In the genomic region with DNA sequence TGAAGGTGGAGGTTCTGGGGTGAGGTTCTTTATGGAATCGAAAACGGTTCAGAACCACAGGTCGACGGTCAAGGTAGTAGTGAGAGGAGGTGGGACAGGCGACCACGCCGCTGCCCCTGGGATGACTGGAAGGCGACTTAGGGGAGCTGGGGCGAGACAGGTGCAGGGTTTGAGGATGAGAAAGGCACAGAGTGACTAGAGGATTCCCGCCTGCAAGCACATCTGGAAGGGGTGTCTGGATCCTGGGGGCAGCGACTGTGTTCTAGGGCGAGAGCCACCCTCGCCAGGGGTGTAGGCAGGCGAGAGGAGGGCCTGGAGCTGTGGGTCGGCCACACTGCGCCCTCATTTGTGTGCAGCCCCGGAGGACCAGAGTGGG, we compare ENCODE assay signal across 9 cellular contexts. TPM values are rescaled to one million over a fixed set of nuclear protein-coding genes. Genes with fewer than 3 reads are reported as not detected.
DNase-seq lines count a peak whose midpoint lies in the region; ATAC-seq and TF ChIP-seq lines count a peak whose summit lies in the region.
"Had no signal": no experiment of that assay in that cellular context is flagged by ENCODE, and none has a peak within 500 bp of the region (broad histone marks: within the 10 kb centered on the region; RNA-seq: fewer than 3 reads in every experiment).

No MANE protein-coding gene starts in this region.

- no peaks in the 10 kb centered on the region for H3K36me3 Mint-ChIP-seq in activated naive CD4-positive, alpha-beta T cell treated with anti-CD3 and anti-CD28 coated beads for 36 hours (ENCODE audit: low read depth)
- H3K36me3 Mint-ChIP-seq in activated naive CD4-positive, alpha-beta T cell treated with anti-CD3 and anti-CD28 coated beads, Interleukin-2, amount 50 U/mL, for 72 hours: peaks cover 7 to 13% of the 10 kb centered on the region in 2 donors
- H3K36me3 Mint-ChIP-seq in activated CD4-positive, alpha-beta memory T cell treated with anti-CD3 and anti-CD28 coated beads, Interleukin-2, amount 10 ng/mL, durations not matched to agents 7 days and 5 days (ENCODE audit: low read depth): peaks cover 11% of the 10 kb centered on the region

- DNase-seq in activated naive CD4-positive, alpha-beta T cell treated with anti-CD3 and anti-CD28 coated beads for 36 hours: no peak
- DNase-seq in activated naive CD4-positive, alpha-beta T cell treated with anti-CD3 and anti-CD28 coated beads, Interleukin-2, amount 50 U/mL, for 72 hours (ENCODE audit: low spot score in 2 of 2): no peak
- no peak for DNase-seq in activated CD4-positive, alpha-beta memory T cell treated with anti-CD3 and anti-CD28 coated beads, Interleukin-2, amount 10 ng/mL, durations not matched to agents 7 days and 5 days
- DNase-seq in left lung (no peak), tibial artery (no peak), posterior vena cava (ENCODE audit: low spot score) (no peak)
- DNase-seq: NCI-H1048 had no signal

- POLR2A ChIA-PET in activated CD4-positive, alpha-beta memory T cell treated with anti-CD3 and anti-CD28 coated beads, Interleukin-2, amount 10 ng/mL, durations not matched to agents 7 days and 5 days (lab: Charles Lee): no interaction called here

- no peaks in the 10 kb centered on the region for H3K36me3 ChIP-seq in left lung
- no peaks in the 10 kb centered on the region for H3K36me3 ChIP-seq in tibial artery

- no peak for ATAC-seq in activated naive CD4-positive, alpha-beta T cell treated with anti-CD3 and anti-CD28 coated beads, Interleukin-2, amount 50 U/mL, for 72 hours
- ATAC-seq in left lung: no peak
- no peak for ATAC-seq in HG02885 (IDR thresholded peaks at IDR 0.05; ENCODE audit: poor library complexity, unreplicated experiment)
- no peak for ATAC-seq in HG02884 (IDR thresholded peaks at IDR 0.05; ENCODE audit: unreplicated experiment)

- intact Hi-C loops in activated naive CD4-positive, alpha-beta T cell treated with anti-CD3 and anti-CD28 coated beads for 36 hours (cut with micrococcal nuclease): no loop called here
- intact Hi-C loops in left lung (cut with DNase I) (no loop called here), tibial artery (cut with DNase I; ENCODE audit: low total_unique reads) (no loop called here), posterior vena cava (cut with DNase I) (no loop called here)

- peaks cover 29% of the 10 kb centered on the region for H3K27me3 Mint-ChIP-seq in activated naive CD4-positive, alpha-beta T cell treated with anti-CD3 and anti-CD28 coated beads for 36 hours (ENCODE audit: low read depth)
- H3K27me3 Mint-ChIP-seq in activated CD4-positive, alpha-beta memory T cell treated with anti-CD3 and anti-CD28 coated beads, Interleukin-2, amount 10 ng/mL, durations not matched to agents 7 days and 5 days: peaks cover 7% of the 10 kb centered on the region

- H3K4me1 ChIP-seq in left lung (peaks cover 0 to 78% of the 10 kb centered on the region in 2 donors), tibial artery (peaks cover 0 to 25% (median 19%) of the 10 kb centered on the region in 4 donors)

- no peaks in the 10 kb centered on the region for H3K9me3 Mint-ChIP-seq in activated naive CD4-positive, alpha-beta T cell treated with anti-CD3 and anti-CD28 coated beads for 36 hours
- peaks cover 4 to 6% of the 10 kb centered on the region in 2 donors for H3K9me3 Mint-ChIP-seq in activated naive CD4-positive, alpha-beta T cell treated with anti-CD3 and anti-CD28 coated beads, Interleukin-2, amount 50 U/mL, for 72 hours
- H3K9me3 Mint-ChIP-seq in activated CD4-positive, alpha-beta memory T cell treated with anti-CD3 and anti-CD28 coated beads, Interleukin-2, amount 10 ng/mL, durations not matched to agents 7 days and 5 days: no peaks in the 10 kb centered on the region

- CTCF ChIA-PET in activated naive CD4-positive, alpha-beta T cell treated with anti-CD3 and anti-CD28 coated beads for 36 hours (lab: Charles Lee): no interaction called here
- CTCF ChIA-PET in activated CD4-positive, alpha-beta memory T cell treated with anti-CD3 and anti-CD28 coated beads, Interleukin-2, amount 10 ng/mL, durations not matched to agents 7 days and 5 days (lab: Charles Lee): interaction anchor here (1.3 kb wide), 1 partner anchor 54 kb away, joined by 4 read pairs; no protein-coding TSS in a partner anchor

- H3K4me3 ChIP-seq in left lung (peak overlapping the region in 1 of 2 donors; percentile 76), tibial artery (peak overlapping the region; percentile 57 to 58)

- H3K4me3 Mint-ChIP-seq in activated naive CD4-positive, alpha-beta T cell treated with anti-CD3 and anti-CD28 coated beads for 36 hours: peak overlapping the region; percentile 64
- H3K4me3 Mint-ChIP-seq in activated CD4-positive, alpha-beta memory T cell treated with anti-CD3 and anti-CD28 coated beads, Interleukin-2, amount 10 ng/mL, durations not matched to agents 7 days and 5 days: peak overlapping the region; percentile 71

- H3K27me3 ChIP-seq in left lung: peaks cover 7 to 53% of the 10 kb centered on the region in 2 donors
- H3K27me3 ChIP-seq in tibial artery: peaks cover 0 to 61% of the 10 kb centered on the region in 2 donors

- H3K27ac Mint-ChIP-seq in activated naive CD4-positive, alpha-beta T cell treated with anti-CD3 and anti-CD28 coated beads for 36 hours: no peak overlapping the region
- H3K27ac Mint-ChIP-seq in activated naive CD4-positive, alpha-beta T cell treated with anti-CD3 and anti-CD28 coated beads, Interleukin-2, amount 50 U/mL, for 72 hours: no peak overlapping the region
- peak overlapping the region; percentile 22 for H3K27ac Mint-ChIP-seq in activated CD4-positive, alpha-beta memory T cell treated with anti-CD3 and anti-CD28 coated beads, Interleukin-2, amount 10 ng/mL, durations not matched to agents 7 days and 5 days

- H3K9me3 ChIP-seq in left lung (no peaks in the 10 kb centered on the region), tibial artery (no peaks in the 10 kb centered on the region)

- H3K4me1 Mint-ChIP-seq in activated naive CD4-positive, alpha-beta T cell treated with anti-CD3 and anti-CD28 coated beads for 36 hours (ENCODE audit: low read depth): peaks cover 47% of the 10 kb centered on the region
- peaks cover 54% of the 10 kb centered on the region for H3K4me1 Mint-ChIP-seq in activated CD4-positive, alpha-beta memory T cell treated with anti-CD3 and anti-CD28 coated beads, Interleukin-2, amount 10 ng/mL, durations not matched to agents 7 days and 5 days

- H3K27ac ChIP-seq in left lung: peak overlapping the region; percentile 76 to 89
- no peak overlapping the region for H3K27ac ChIP-seq in tibial artery

- TF ChIP-seq CTCF in left lung (IDR thresholded peaks at IDR 0.05): no peak
- TF ChIP-seq CTCF in tibial artery (IDR thresholded peaks at IDR 0.05): no peak

RNA-seq across cellular contexts. Expression of a gene that starts 0.5 kb away (rescaled TPM):
- total RNA-seq in activated naive CD4-positive, alpha-beta T cell treated with anti-CD3 and anti-CD28 coated beads for 36 hours: 1 to 10 TPM; 1.4 to 1.9 TPM
- total RNA-seq in activated naive CD4-positive, alpha-beta T cell treated with anti-CD3 and anti-CD28 coated beads, Interleukin-2, amount 50 U/mL, for 72 hours: 1 to 10 TPM; 6.1 to 9.7 TPM
- total RNA-seq in activated CD4-positive, alpha-beta memory T cell treated with anti-CD3 and anti-CD28 coated beads, Interleukin-2, amount 10 ng/mL, durations not matched to agents 7 days and 5 days: 10 to 100 TPM; 25.5 to 28.6 TPM
- total RNA-seq in left lung: 10 to 100 TPM; 18.2 to 35.5 TPM
- total RNA-seq in posterior vena cava: 10 to 100 TPM in 1 of 2 donors, 1 to 10 TPM in 1; 5.8 to 10.3 TPM

RNA-seq across cellular contexts. Expression of a gene that starts 26.8 kb away (rescaled TPM):
- total RNA-seq in activated naive CD4-positive, alpha-beta T cell treated with anti-CD3 and anti-CD28 coated beads for 36 hours: not detected
- total RNA-seq in activated naive CD4-positive, alpha-beta T cell treated with anti-CD3 and anti-CD28 coated beads, Interleukin-2, amount 50 U/mL, for 72 hours: under 1 TPM; 0.16 TPM
- under 1 TPM; 0.20 to 0.33 TPM for total RNA-seq in activated CD4-positive, alpha-beta memory T cell treated with anti-CD3 and anti-CD28 coated beads, Interleukin-2, amount 10 ng/mL, durations not matched to agents 7 days and 5 days
- total RNA-seq in left lung (1 to 10 TPM; 1.5 to 1.7 TPM), posterior vena cava (1 to 10 TPM in 1 of 2 donors, under 1 TPM in 1; 0.95 to 1.3 TPM)

Comparison
In these comparisons a context has a peak if more than half of its experiments do, and no peak if none do; other contexts are left out.
1. H3K27ac ChIP-seq: peak in left lung (2 of 2); none in tibial artery (0 of 2).